ENCODE assay signal across 9 cellular contexts in the genomic region with DNA sequence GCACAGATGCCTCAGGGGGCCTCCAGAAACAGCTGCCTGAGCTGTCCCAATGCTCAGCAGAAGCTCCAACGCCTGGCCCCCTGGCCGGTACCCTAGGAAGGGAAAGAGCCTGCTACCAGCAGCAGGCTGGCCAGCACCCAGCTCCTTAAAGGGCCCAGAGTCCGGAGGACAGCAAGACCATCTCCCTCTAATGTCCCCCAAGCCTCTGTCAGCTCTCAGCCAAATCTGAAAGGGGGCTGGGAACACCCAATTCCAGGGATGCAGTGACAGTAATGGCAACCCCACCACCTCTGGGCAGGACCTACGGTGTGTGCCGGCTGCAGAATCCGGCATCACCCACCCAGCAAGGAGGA. TPM values are rescaled to one million over a fixed set of nuclear protein-coding genes. Genes with fewer than 3 reads are reported as not detected.
DNase-seq lines count a peak whose midpoint lies in the region; ATAC-seq and TF ChIP-seq lines count a peak whose summit lies in the region.
"Had no signal": no experiment of that assay in that cellular context is flagged by ENCODE, and none has a peak within 500 bp of the region (broad histone marks: within the 10 kb centered on the region; RNA-seq: fewer than 3 reads in every experiment).

No MANE protein-coding gene starts in this region.

- no peak for TF ChIP-seq POLR2A in esophagus muscularis mucosa (IDR thresholded peaks at IDR 0.05; ENCODE audit: low read depth)

- TF ChIP-seq CTCF in esophagus muscularis mucosa (IDR thresholded peaks at IDR 0.05) = no peak

- H3K27ac ChIP-seq in esophagus muscularis mucosa (replicated peaks in 1 of 4) = peak overlapping the region; percentile 34 to 56 (median 49)
- H3K27ac ChIP-seq: 22Rv1 had no signal

- H3K9me3 ChIP-seq in T-helper 17 cell (ENCODE audit: control insufficient read depth, low read length, poor library complexity, severe bottlenecking) (no peaks in the 10 kb centered on the region), esophagus muscularis mucosa (no peaks in the 10 kb centered on the region)

- H3K4me3 ChIP-seq in esophagus muscularis mucosa = peak overlapping the region; percentile 25 to 39 (median 26)

- peak; percentile 58 for DNase-seq in DMS53 (lab: John Stamatoyannopoulos, UW)
- DNase-seq in DMS53 treated with DMSO at 0.1 percent for 48 hours (lab: John Stamatoyannopoulos, UW; ENCODE audit: unreplicated experiment) = no peak
- no peak for DNase-seq in T-helper 17 cell
- no peak for DNase-seq in esophagus muscularis mucosa (ENCODE audit: extremely low spot score)
- DNase-seq in stimulated activated naive B cell treated with anti-CD40 and anti-IgM and Interleukin-4, amounts not matched to agents 10 μg/mL and 1 μg/mL and 100 μg/mL, for 72 hours = no peak
- no peak for DNase-seq in cerebellar nuclear complex (lab: John Stamatoyannopoulos, UW)

- H3K27me3 ChIP-seq in esophagus muscularis mucosa = no peaks in the 10 kb centered on the region

- H3K27ac Mint-ChIP-seq in T-helper 17 cell = peak overlapping the region; percentile 99
- peak overlapping the region; percentile 96 for H3K27ac Mint-ChIP-seq in stimulated activated naive B cell treated with anti-CD40 and anti-IgM and Interleukin-4, amounts not matched to agents 10 μg/mL and 1 μg/mL and 100 μg/mL, for 72 hours

- no peaks in the 10 kb centered on the region for H3K9me3 Mint-ChIP-seq in stimulated activated naive B cell treated with anti-CD40 and anti-IgM and Interleukin-4, amounts not matched to agents 10 μg/mL and 1 μg/mL and 100 μg/mL, for 72 hours

- peaks cover 0 to 12% (median 4%) of the 10 kb centered on the region in 4 donors for H3K36me3 ChIP-seq in esophagus muscularis mucosa

- peak overlapping the region; percentile 100 for H3K4me3 Mint-ChIP-seq in T-helper 17 cell
- peak overlapping the region; percentile 95 to 98 for H3K4me3 Mint-ChIP-seq in stimulated activated naive B cell treated with anti-CD40 and anti-IgM and Interleukin-4, amounts not matched to agents 10 μg/mL and 1 μg/mL and 100 μg/mL, for 72 hours

- no peak for TF ChIP-seq EP300 in esophagus muscularis mucosa (IDR thresholded peaks at IDR 0.05)

- ATAC-seq in T-helper 17 cell = no peak
- ATAC-seq in stimulated activated naive B cell treated with anti-CD40 and anti-IgM and Interleukin-4, amounts not matched to agents 10 μg/mL and 1 μg/mL and 100 μg/mL, for 72 hours (replicated peaks) = no peak
- no peak for ATAC-seq in GM18907 (IDR thresholded peaks at IDR 0.05; ENCODE audit: unreplicated experiment)
- ATAC-seq in HG02571 (IDR thresholded peaks at IDR 0.05; ENCODE audit: unreplicated experiment) = no peak

- peaks cover 61 to 88% (median 79%) of the 10 kb centered on the region in 4 donors for H3K4me1 ChIP-seq in esophagus muscularis mucosa

- H3K36me3 Mint-ChIP-seq in T-helper 17 cell (ENCODE audit: low read depth) = peaks cover 4% of the 10 kb centered on the region
- peaks cover 32 to 51% of the 10 kb centered on the region in 2 donors for H3K36me3 Mint-ChIP-seq in stimulated activated naive B cell treated with anti-CD40 and anti-IgM and Interleukin-4, amounts not matched to agents 10 μg/mL and 1 μg/mL and 100 μg/mL, for 72 hours

- no peaks in the 10 kb centered on the region for H3K27me3 Mint-ChIP-seq in T-helper 17 cell
- no peaks in the 10 kb centered on the region for H3K27me3 Mint-ChIP-seq in stimulated activated naive B cell treated with anti-CD40 and anti-IgM and Interleukin-4, amounts not matched to agents 10 μg/mL and 1 μg/mL and 100 μg/mL, for 72 hours

- 75% methylated on average over 3 of the region's 6 CpGs for WGBS in esophagus muscularis mucosa

- peaks cover 62% of the 10 kb centered on the region for H3K4me1 Mint-ChIP-seq in T-helper 17 cell
- peaks cover 52 to 89% of the 10 kb centered on the region in 2 donors for H3K4me1 Mint-ChIP-seq in stimulated activated naive B cell treated with anti-CD40 and anti-IgM and Interleukin-4, amounts not matched to agents 10 μg/mL and 1 μg/mL and 100 μg/mL, for 72 hours

- intact Hi-C loops in esophagus muscularis mucosa (cut with DNase I) = no loop called here

RNA-seq across cellular contexts. Expression of gene PPP6R1, which starts 4.2 kb away (rescaled TPM):
- total RNA-seq in T-helper 17 cell (100 to 1,000 TPM; 183 to 186 TPM), esophagus muscularis mucosa (10 to 100 TPM; 37.4 to 75.5 (median 45.6) TPM)

RNA-seq across cellular contexts. Expression of gene HSPBP1, which starts 25.3 kb away (rescaled TPM):
- 10 to 100 TPM; 19.1 to 23.1 TPM for total RNA-seq in T-helper 17 cell
- total RNA-seq in esophagus muscularis mucosa = 10 to 100 TPM; 28.5 to 44.0 (median 32.2) TPM

RNA-seq across cellular contexts. Expression of gene TMEM86B, which starts 26.0 kb away (rescaled TPM):
- 10 to 100 TPM; 12.4 to 12.8 TPM for total RNA-seq in T-helper 17 cell
- total RNA-seq in esophagus muscularis mucosa = 1 to 10 TPM; 1.7 to 2.8 (median 2.4) TPM

RNA-seq across cellular contexts. Expression of gene BRSK1, which starts 29.2 kb away (rescaled TPM):
- total RNA-seq in T-helper 17 cell (1 to 10 TPM; 3.0 to 7.4 TPM), esophagus muscularis mucosa (10 to 100 TPM in 1 of 4 donors, 1 to 10 TPM in 3; 3.3 to 16.9 (median 6.7) TPM)

RNA-seq across cellular contexts. Expression of gene PTPRH, which starts 45.3 kb away (rescaled TPM):
- not detected for total RNA-seq in T-helper 17 cell
- 1 to 10 TPM in 2 of 4 donors, under 1 TPM in 2; 0.42 to 2.7 (median 1.4) TPM for total RNA-seq in esophagus muscularis mucosa
